8 cellular contexts compared by ENCODE assay signal in the genomic region with DNA sequence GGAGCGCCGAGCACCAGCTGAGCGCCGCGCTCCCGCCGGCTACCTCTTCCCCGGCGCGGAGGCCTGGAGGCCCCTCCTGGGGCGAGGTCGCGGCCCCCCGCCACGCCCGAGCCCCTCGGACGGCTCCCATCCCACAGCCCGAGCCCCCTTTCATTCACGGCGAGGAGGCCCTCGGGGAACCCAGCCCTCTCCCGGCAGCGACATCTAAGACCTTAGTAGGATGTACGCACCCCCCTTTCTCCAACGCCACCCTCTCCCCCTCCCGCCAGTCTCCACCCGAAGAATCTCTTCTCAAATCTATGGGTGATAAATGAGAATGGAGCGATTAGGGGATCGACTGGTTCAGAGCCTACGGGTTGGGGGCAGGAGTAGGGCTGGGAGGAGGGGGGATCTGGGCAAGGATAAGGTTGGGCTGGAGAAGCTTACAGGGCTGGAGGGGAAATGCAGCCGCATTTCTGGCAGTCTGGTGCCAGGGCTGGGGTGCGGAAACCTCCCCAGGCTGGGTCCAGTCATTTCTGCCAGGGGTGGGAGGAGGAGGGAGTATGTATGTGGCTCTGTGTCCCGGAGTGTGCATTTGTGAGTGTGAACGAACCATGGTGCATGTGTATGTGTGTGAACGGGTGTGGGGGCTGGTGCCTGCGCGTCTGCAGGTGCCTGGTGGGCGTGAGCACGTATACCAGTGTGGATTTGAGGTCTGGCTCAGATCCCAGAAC. TPM values are rescaled to one million over a fixed set of nuclear protein-coding genes. Genes with fewer than 3 reads are reported as not detected.
DNase-seq lines count a peak whose midpoint lies in the region; ATAC-seq and TF ChIP-seq lines count a peak whose summit lies in the region.

No MANE protein-coding gene starts in this region.

- intact Hi-C loops in upper lobe of right lung (cut with DNase I) = no loop called here

- H3K27me3 Mint-ChIP-seq in brain (peaks cover 14% of the 10 kb centered on the region), memory B cell (peaks cover 26% of the 10 kb centered on the region)

- H3K36me3 Mint-ChIP-seq in brain (no peaks in the 10 kb centered on the region), memory B cell (peaks cover 5% of the 10 kb centered on the region)

- H3K36me3 ChIP-seq in GM06990 (ENCODE audit: control insufficient read depth, insufficient read depth, low read length) (no peaks in the 10 kb centered on the region), upper lobe of right lung (no peaks in the 10 kb centered on the region)

- no peaks in the 10 kb centered on the region for H3K9me3 ChIP-seq in upper lobe of right lung

- no peaks in the 10 kb centered on the region for H3K4me1 ChIP-seq in upper lobe of right lung

- H3K4me1 Mint-ChIP-seq in brain = peaks cover 24% of the 10 kb centered on the region
- peaks cover 10% of the 10 kb centered on the region for H3K4me1 Mint-ChIP-seq in memory B cell

- DNase-seq in GM06990 (ENCODE audit: extremely low read depth, insufficient read length) (peak; percentile 7), NCI-H510A (lab: John Stamatoyannopoulos, UW) (peak; percentile 94), memory B cell (ENCODE audit: low spot score in 2 of 2) (peak in 1 of 2 donors; percentile 29), upper lobe of right lung (no peak)

- H3K27ac ChIP-seq in upper lobe of right lung = no peak overlapping the region

- peaks cover 0 to 4% (median 0%) of the 10 kb centered on the region in 5 experiments for H3K9me3 Mint-ChIP-seq in brain
- H3K9me3 Mint-ChIP-seq in memory B cell = no peaks in the 10 kb centered on the region

- H3K27ac Mint-ChIP-seq in brain = peak overlapping the region; percentile 59 to 94 (median 89)
- H3K27ac Mint-ChIP-seq in memory B cell = no peak overlapping the region

- peaks cover 4% of the 10 kb centered on the region; the same call in 1 of the 2 replicates for H3K27me3 ChIP-seq in GM06990 (replicated peaks; ENCODE audit: control insufficient read depth, insufficient read depth, low read length)
- H3K27me3 ChIP-seq in upper lobe of right lung = peaks cover 32% of the 10 kb centered on the region

- H3K4me3 Mint-ChIP-seq in brain (peak overlapping the region; percentile 82 to 89 (median 85)), memory B cell (peak overlapping the region; percentile 64)

- H3K4me3 ChIP-seq in GM06990 (replicated peaks; ENCODE audit: low read depth, low read length) (peak overlapping the region; percentile 11; the same call in 1 of the 2 replicates), upper lobe of right lung (peak overlapping the region; percentile 45)

- TF ChIP-seq CTCF in GM06990 (IDR thresholded peaks at IDR 0.05; ENCODE audit: insufficient read depth, low read length, poor library complexity, severe bottlenecking) = no peak
- TF ChIP-seq CTCF in brain (conservative IDR thresholded peaks at IDR 0.05) = no peak
- no peak for TF ChIP-seq CTCF in upper lobe of right lung (IDR thresholded peaks at IDR 0.05)

- ATAC-seq in memory B cell (ENCODE audit: low read depth) (no peak), upper lobe of right lung (peak; percentile 11), HG03196 (IDR thresholded peaks at IDR 0.05; ENCODE audit: unreplicated experiment) (no peak), GM21367 (IDR thresholded peaks at IDR 0.05; ENCODE audit: unreplicated experiment) (no peak), GM18502 (IDR thresholded peaks at IDR 0.05; ENCODE audit: poor library complexity, unreplicated experiment) (no peak)

RNA-seq across cellular contexts. Expression of gene C1orf216, which starts 10.3 kb away (rescaled TPM):
- 25.5 TPM for polyA plus RNA-seq in brain (ENCODE audit: insufficient read depth, low read depth, low replicate concordance)
- total RNA-seq in upper lobe of right lung = 13.9 TPM
